8 cellular contexts compared by ENCODE assay signal in genomic region chrX:129842510-129843208, GRCh38. TPM values are rescaled to one million over a fixed set of nuclear protein-coding genes. Genes with fewer than 3 reads are reported as not detected.
DNase-seq lines count a peak whose midpoint lies in the region; TF ChIP-seq lines count a peak whose summit lies in the region.

No MANE protein-coding gene starts in this region.

- H3K4me3 ChIP-seq in endodermal cell (ENCODE audit: low read length): peak overlapping the region; percentile 87
- peak overlapping the region; percentile 73 to 76 for H3K4me3 ChIP-seq in muscle layer of duodenum (ENCODE audit: low read depth in 1 of 2, low read length in 2 of 2)

- peaks cover 7% of the 10 kb centered on the region for H3K36me3 ChIP-seq in endodermal cell (ENCODE audit: control insufficient read depth, insufficient read depth, low read length)
- H3K36me3 ChIP-seq in muscle layer of duodenum (ENCODE audit: control insufficient read depth in 1 of 2, insufficient read depth in 2 of 2, low read length in 2 of 2): peaks cover 0 to 5% of the 10 kb centered on the region in 2 donors

- DNase-seq in NCI-H1092 treated with DMSO at 0.1 percent for 48 hours (lab: John Stamatoyannopoulos, UW) (peak; percentile 34), NCI-H1092 (lab: John Stamatoyannopoulos, UW) (no peak), RWPE1 (ENCODE audit: low spot score) (no peak), endodermal cell (peak; percentile 69), NOMO-1 treated with dmso at 0.1 percent for 144 hours (lab: John Stamatoyannopoulos, UW; ENCODE audit: unreplicated experiment) (no peak), NCI-H187 (lab: John Stamatoyannopoulos, UW) (no peak), glomerular visceral epithelial cell (ENCODE audit: extremely low spot score) (no peak)

- POLR2A ChIA-PET in RWPE1 (lab: Yijun Ruan, JAX; ENCODE audit: low non-redundant PET): no interaction called here

- H3K27me3 ChIP-seq in endodermal cell (ENCODE audit: control insufficient read depth, insufficient read depth, low read length, poor library complexity, severe bottlenecking) (no peaks in the 10 kb centered on the region), muscle layer of duodenum (ENCODE audit: low read depth, low read length) (no peaks in the 10 kb centered on the region)

- H3K4me1 ChIP-seq in endodermal cell (ENCODE audit: control insufficient read depth, insufficient read depth, low read length) (no peaks in the 10 kb centered on the region), muscle layer of duodenum (ENCODE audit: control insufficient read depth in 1 of 2, insufficient read depth in 2 of 2, low read length in 2 of 2) (peaks cover 0 to 3% of the 10 kb centered on the region in 2 donors)

- peaks cover 17% of the 10 kb centered on the region for H3K36me3 Mint-ChIP-seq in endodermal cell (ENCODE audit: low read depth)

- H3K9me3 ChIP-seq in endodermal cell (ENCODE audit: control insufficient read depth, low read length) (no peaks in the 10 kb centered on the region), muscle layer of duodenum (ENCODE audit: control insufficient read depth in 1 of 2, low read length in 2 of 2) (no peaks in the 10 kb centered on the region)

- TF ChIP-seq CTCF in RWPE1 (conservative IDR thresholded peaks at IDR 0.05; ENCODE audit: low read depth): no peak
- TF ChIP-seq CTCF in endodermal cell (conservative IDR thresholded peaks at IDR 0.05): no peak

- 14% methylated on average over 16 of the region's 17 CpGs; no CpG with 5 or more reads in 1 of the 2 experiments for WGBS in endodermal cell (ENCODE audit: insufficient coverage in 1 of 2, insufficient read length in 1 of 2), 2 experiments

- peaks cover 44% of the 10 kb centered on the region for H3K9me3 Mint-ChIP-seq in endodermal cell

- H3K27me3 Mint-ChIP-seq in endodermal cell (ENCODE audit: insufficient read depth): peaks cover 7% of the 10 kb centered on the region

- CTCF ChIA-PET in RWPE1 (lab: Yijun Ruan, JAX): no interaction called here

- H3K4me1 Mint-ChIP-seq in endodermal cell: peaks cover 16% of the 10 kb centered on the region

- peak overlapping the region; percentile 75 for H3K27ac ChIP-seq in RWPE1
- H3K27ac ChIP-seq in endodermal cell (ENCODE audit: low read depth, low read length): no peak overlapping the region
- peak overlapping the region; percentile 67 for H3K27ac ChIP-seq in muscle layer of duodenum (ENCODE audit: low read length)

- H3K27ac Mint-ChIP-seq in endodermal cell: peak overlapping the region; percentile 91

- H3K4me3 Mint-ChIP-seq in endodermal cell: peak overlapping the region; percentile 80

- peak overlapping the region; percentile 67 for H3K9ac ChIP-seq in endodermal cell (ENCODE audit: extremely low read depth, low read length, poor library complexity, severe bottlenecking)

RNA-seq across cellular contexts. Expression of gene ZDHHC9, which starts 1.0 kb away (rescaled TPM):
- total RNA-seq in endodermal cell: 10 to 100 TPM; 27.1 to 40.2 TPM
- polyA plus RNA-seq in endodermal cell (2013, experiment 1 of 2): 34.8 TPM
- polyA plus RNA-seq in endodermal cell (2013, experiment 2 of 2): 28.9 TPM

Comparison
In these comparisons a context has a peak if more than half of its experiments do, and no peak if none do; other contexts are left out.
1. DNase-seq: peak in NCI-H1092 treated with DMSO at 0.1 percent for 48 hours (single experiment) and endodermal cell (single experiment); none in NCI-H1092 (single experiment), RWPE1 (single experiment), NOMO-1 treated with dmso at 0.1 percent for 144 hours (single experiment), NCI-H187 (0 of 2) and glomerular visceral epithelial cell (single experiment).